Comparison of ENCODE assay signal across 8 cellular contexts in genomic region chr5:173581408-173582197, GRCh38. TPM values are rescaled to one million over a fixed set of nuclear protein-coding genes. Genes with fewer than 3 reads are reported as not detected.
DNase-seq lines count a peak whose midpoint lies in the region; ATAC-seq and TF ChIP-seq lines count a peak whose summit lies in the region.

No MANE protein-coding gene starts in this region.

- H3K4me1 ChIP-seq in suprapubic skin: no peaks in the 10 kb centered on the region

- no peak for TF ChIP-seq POLR2A in suprapubic skin (IDR thresholded peaks at IDR 0.05)

- no peak for ATAC-seq in GM21423 (IDR thresholded peaks at IDR 0.05; ENCODE audit: unreplicated experiment)

- POLR2A ChIA-PET in AG04450 (lab: Yijun Ruan, JAX): interaction anchor here (0.7 kb wide), 1 partner anchor 253 kb away, joined by 4 read pairs; the partner anchor contains the start of gene STC2

- DNase-seq in AG04450 (ENCODE audit: low read depth, low spot score) (no peak), GM19240 (ENCODE audit: insufficient read length, low spot score) (peak; percentile 33), RPMI7951 (ENCODE audit: low read depth) (peak; percentile 31), astrocyte of the cerebellum (ENCODE audit: low read depth) (no peak), left kidney (ENCODE audit: low read depth, low spot score) (peak; percentile 67), suprapubic skin (ENCODE audit: low spot score in 2 of 2) (no peak), DMS153 treated with DMSO at 0.1 percent for 48 hours (lab: John Stamatoyannopoulos, UW; ENCODE audit: unreplicated experiment) (no peak)

- in situ Hi-C loops in astrocyte of the cerebellum (cut with HindIII; ENCODE audit: low sequenced_read_pairs): no loop called here

- CTCF ChIA-PET in AG04450 (lab: Charles Lee): interaction anchor here (0.6 to 2.5 kb wide), 16 partner anchors 9 to 392 kb away, joined by 3 to 13 read pairs (median 4); no protein-coding TSS in a partner anchor

- H3K27me3 ChIP-seq in AG04450 (ENCODE audit: control insufficient read depth, insufficient read depth, low read length) (no peaks in the 10 kb centered on the region), suprapubic skin (no peaks in the 10 kb centered on the region)

- H3K9me3 ChIP-seq in AG04450 (ENCODE audit: control insufficient read depth, insufficient read depth, low read length) (peaks cover 29% of the 10 kb centered on the region; the same call in 1 of the 2 replicates), suprapubic skin (peaks cover 8% of the 10 kb centered on the region)

- H3K27ac ChIP-seq in AG04450 (ENCODE audit: low read depth, low read length) (no peak overlapping the region), suprapubic skin (no peak overlapping the region)

- no peaks in the 10 kb centered on the region for H3K36me3 ChIP-seq in suprapubic skin

- peak; percentile 82 for TF ChIP-seq CTCF in AG04450 (IDR thresholded peaks at IDR 0.05; ENCODE audit: low read depth, low read length)
- peak; percentile 82 for TF ChIP-seq CTCF in astrocyte of the cerebellum (IDR thresholded peaks at IDR 0.05; ENCODE audit: low read depth, low read length, missing control alignments)
- peak; percentile 8 to 43 for TF ChIP-seq CTCF in suprapubic skin (IDR thresholded peaks at IDR 0.05)

- H3K4me3 ChIP-seq in AG04450 (ENCODE audit: low read depth, low read length) (no peak overlapping the region), astrocyte of the cerebellum (ENCODE audit: low read depth, low read length) (no peak overlapping the region), suprapubic skin (no peak overlapping the region)

- no peak for TF ChIP-seq EP300 in suprapubic skin (IDR thresholded peaks at IDR 0.05)

- 60% methylated on average over 16 of the region's 16 CpGs for WGBS in suprapubic skin

RNA-seq across cellular contexts. Expression of gene BOD1, which starts 34.8 kb away (rescaled TPM):
- 81.7 and 96.7 TPM in 2 replicates for polyA plus RNA-seq in AG04450 (2011; rRNA removed)
- 57.5 and 70.5 TPM in 2 replicates for polyA minus RNA-seq in AG04450 (2011; rRNA and poly(A)+ RNA removed)
- total RNA-seq in RPMI7951 (2014; rRNA removed; shearing (Covaris generic)): 50.3 and 63.8 TPM in 2 replicates
- 10 to 100 TPM; 46.3 to 53.3 (median 48.7) TPM for total RNA-seq in suprapubic skin

Comparison
In these comparisons a context has a peak if more than half of its experiments do, and no peak if none do; other contexts are left out.
1. DNase-seq: peak in GM19240 (single experiment), RPMI7951 (single experiment) and left kidney (single experiment); none in AG04450 (single experiment), astrocyte of the cerebellum (single experiment), suprapubic skin (0 of 2) and DMS153 treated with DMSO at 0.1 percent for 48 hours (single experiment).
2. CTCF ChIP-seq: peak in every context shown above with its lines; median percentile 82 in AG04450; 82 in astrocyte of the cerebellum; 26 in suprapubic skin.